11 cellular contexts compared by ENCODE assay signal in genomic region chr11:309558-309855, GRCh38. TPM values are rescaled to one million over a fixed set of nuclear protein-coding genes. Genes with fewer than 3 reads are reported as not detected.
DNase-seq lines count a peak whose midpoint lies in the region; ATAC-seq and TF ChIP-seq lines count a peak whose summit lies in the region.
"Had no signal": no experiment of that assay in that cellular context is flagged by ENCODE, and none has a peak within 500 bp of the region (broad histone marks: within the 10 kb centered on the region; RNA-seq: fewer than 3 reads in every experiment).

No MANE protein-coding gene starts in this region.

- DNase-seq in right atrium auricular region (ENCODE audit: low spot score) (no peak), Right ventricle myocardium inferior (ENCODE audit: missing footprints) (no peak), chondrocyte (ENCODE audit: low spot score) (no peak), upper lobe of right lung (no peak), GM19240 (ENCODE audit: insufficient read length, low spot score) (no peak), posterior cingulate gyrus (no peak), erythroblast (lab: John Stamatoyannopoulos, UW) (no peak)
- DNase-seq: NCI-H345 had no signal

- no peaks in the 10 kb centered on the region for H3K27me3 ChIP-seq in right atrium auricular region
- no peaks in the 10 kb centered on the region for H3K27me3 ChIP-seq in muscle layer of duodenum (ENCODE audit: low read depth, low read length)
- H3K27me3 ChIP-seq in upper lobe of right lung: no peaks in the 10 kb centered on the region

- peaks cover 0 to 27% of the 10 kb centered on the region in 2 donors for H3K4me1 ChIP-seq in right atrium auricular region
- H3K4me1 ChIP-seq in muscle layer of duodenum (ENCODE audit: control insufficient read depth in 1 of 2, insufficient read depth in 2 of 2, low read length in 2 of 2): peaks cover 7 to 23% of the 10 kb centered on the region in 2 donors
- H3K4me1 ChIP-seq in upper lobe of right lung: peaks cover 41% of the 10 kb centered on the region

- no peaks in the 10 kb centered on the region for H3K36me3 Mint-ChIP-seq in chondrocyte (ENCODE audit: low read depth)

- peaks cover 44% of the 10 kb centered on the region for H3K4me1 Mint-ChIP-seq in chondrocyte (ENCODE audit: low read depth)

- H3K27ac ChIP-seq in right atrium auricular region (peak overlapping the region; percentile 83 to 87), muscle layer of duodenum (ENCODE audit: low read length) (peak overlapping the region; percentile 69), upper lobe of right lung (peak overlapping the region; percentile 89)

- ATAC-seq in Right ventricle myocardium inferior (no peak), upper lobe of right lung (no peak)

- no peaks in the 10 kb centered on the region for H3K9me3 ChIP-seq in right atrium auricular region
- H3K9me3 ChIP-seq in muscle layer of duodenum (ENCODE audit: control insufficient read depth in 1 of 2, low read length in 2 of 2): no peaks in the 10 kb centered on the region
- H3K9me3 ChIP-seq in upper lobe of right lung: no peaks in the 10 kb centered on the region

- no peak for TF ChIP-seq CTCF in right atrium auricular region (IDR thresholded peaks at IDR 0.05)
- no peak for TF ChIP-seq CTCF in chondrocyte (IDR thresholded peaks at IDR 0.05)
- no peak for TF ChIP-seq CTCF in upper lobe of right lung (IDR thresholded peaks at IDR 0.05)

- TF ChIP-seq POLR2A in erythroblast (IDR thresholded peaks at IDR 0.05; ENCODE audit: low read length): no peak

- peak overlapping the region; percentile 88 for H3K4me3 Mint-ChIP-seq in chondrocyte (ENCODE audit: unreplicated experiment)

- no peaks in the 10 kb centered on the region for H3K27me3 Mint-ChIP-seq in chondrocyte (ENCODE audit: low read depth)

- H3K36me3 ChIP-seq in right atrium auricular region: no peaks in the 10 kb centered on the region
- H3K36me3 ChIP-seq in muscle layer of duodenum (ENCODE audit: control insufficient read depth in 1 of 2, insufficient read depth in 2 of 2, low read length in 2 of 2): no peaks in the 10 kb centered on the region
- H3K36me3 ChIP-seq in upper lobe of right lung: no peaks in the 10 kb centered on the region

- peak overlapping the region; percentile 73 for H3K27ac Mint-ChIP-seq in chondrocyte (ENCODE audit: unreplicated experiment)

- H3K4me3 ChIP-seq in right atrium auricular region (peak overlapping the region; percentile 50 to 57), muscle layer of duodenum (ENCODE audit: low read depth in 1 of 2, low read length in 2 of 2) (peak overlapping the region; percentile 69), upper lobe of right lung (peak overlapping the region; percentile 59)

- H3K9me3 Mint-ChIP-seq in chondrocyte (ENCODE audit: low read depth): no peaks in the 10 kb centered on the region

- intact Hi-C loops in Right ventricle myocardium inferior (cut with DNase I) (loop anchor here (5.0 kb wide), 1 partner anchor 138 kb away; no protein-coding TSS in a partner anchor), upper lobe of right lung (cut with DNase I) (no loop called here), posterior cingulate gyrus (cut with DNase I) (loop anchor here (10.0 kb wide), 1 partner anchor 45 kb away; no protein-coding TSS in a partner anchor)

RNA-seq across cellular contexts. Expression of gene IFITM2, which starts 1.9 kb away (rescaled TPM):
- total RNA-seq in right atrium auricular region (100 to 1,000 TPM; 120 to 296 TPM), Right ventricle myocardium inferior (253 TPM), chondrocyte (100 to 109 TPM (median 107 TPM) in 3 replicates), upper lobe of right lung (521 TPM)

RNA-seq across cellular contexts. Expression of gene IFITM1, which starts 4.3 kb away (rescaled TPM):
- total RNA-seq in right atrium auricular region (100 to 1,000 TPM in 1 of 2 donors, 10 to 100 TPM in 1; 82.3 to 241 TPM), Right ventricle myocardium inferior (125 TPM), chondrocyte (1.0 to 3.3 TPM (median 1.6 TPM) in 3 replicates), upper lobe of right lung (128 TPM)

RNA-seq across cellular contexts. Expression of gene IFITM5, which starts 10.2 kb away (rescaled TPM):
- total RNA-seq in right atrium auricular region: not detected
- not detected for total RNA-seq in Right ventricle myocardium inferior
- total RNA-seq in chondrocyte: not detected in 3 replicates
- total RNA-seq in upper lobe of right lung: not detected
- total RNA-seq: lung microvascular endothelial cell, urinary bladder had no signal

RNA-seq across cellular contexts. Expression of gene IFITM3, which starts 11.2 kb away (rescaled TPM):
- total RNA-seq in right atrium auricular region: 100 to 1,000 TPM; 156 to 372 TPM
- 401 TPM for total RNA-seq in Right ventricle myocardium inferior
- 377 to 394 TPM (median 392 TPM) in 3 replicates for total RNA-seq in chondrocyte
- 692 TPM for total RNA-seq in upper lobe of right lung

RNA-seq across cellular contexts. Expression of gene PGGHG, which starts 20.6 kb away (rescaled TPM):
- total RNA-seq in right atrium auricular region: 1 to 10 TPM; 4.9 to 9.4 TPM
- 10.0 TPM for total RNA-seq in Right ventricle myocardium inferior
- total RNA-seq in chondrocyte: 35.6 to 49.5 TPM (median 49.4 TPM) in 3 replicates
- 105 TPM for total RNA-seq in upper lobe of right lung

Comparison
In these comparisons a context has a peak if more than half of its experiments do, and no peak if none do; other contexts are left out.
1. RNA of gene IFITM1, which starts 4.3 kb away (total RNA-seq): 82.3 to 241 TPM in right atrium auricular region, 128 TPM in upper lobe of right lung (single experiment) and 125 TPM in Right ventricle myocardium inferior (single experiment); 1.0 to 3.3 TPM in chondrocyte; every median in the first group is over 10 times any median in the second.
2. Peak in every context shown above with its lines, with median percentiles within 50 percentile points of each other: H3K27ac ChIP-seq and H3K4me3 ChIP-seq.